Comparison of ENCODE assay signal across 8 cellular contexts in the genomic region with DNA sequence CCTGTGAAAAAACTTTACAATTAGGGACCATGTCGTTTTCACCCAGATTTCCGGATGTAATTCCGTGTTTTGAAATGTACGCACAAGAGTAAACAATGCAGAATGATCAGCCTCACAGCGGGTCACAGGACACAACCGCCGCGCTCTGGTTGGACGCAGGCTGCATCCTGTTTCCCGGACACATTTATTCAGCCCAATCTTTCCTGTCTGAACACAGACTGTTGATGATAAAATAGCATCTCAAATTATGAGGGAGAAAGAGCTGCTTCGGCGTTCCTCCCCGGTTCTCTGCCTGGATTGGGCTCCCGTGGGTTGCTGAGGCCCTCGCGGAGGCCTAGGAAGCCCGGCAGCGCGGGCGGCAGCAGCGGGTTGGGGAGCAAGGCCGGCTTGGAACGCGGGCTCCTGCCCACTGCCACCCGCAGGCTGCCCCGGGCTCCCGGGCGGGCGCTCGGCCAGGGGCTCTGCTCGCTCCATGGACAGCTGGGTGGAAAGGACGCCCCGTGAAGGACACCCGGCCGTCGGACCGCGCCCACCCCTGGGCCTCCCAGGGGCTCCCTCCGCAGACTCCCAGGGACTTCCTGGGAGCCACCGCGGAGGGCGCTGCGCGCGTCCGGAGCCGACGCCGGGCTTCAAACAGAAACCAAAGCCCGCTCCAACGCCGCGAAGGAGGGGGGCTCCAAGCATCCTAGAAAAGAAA.
DNase-seq lines count a peak whose midpoint lies in the region; ATAC-seq, FAIRE-seq and TF ChIP-seq lines count a peak whose summit lies in the region.

No MANE protein-coding gene starts in this region.

- no peaks in the 10 kb centered on the region for H3K4me1 ChIP-seq in kidney (ENCODE audit: control insufficient read depth in 1 of 2, insufficient read depth in 1 of 2, low read depth in 1 of 2, low read length in 2 of 2)

- H3K36me3 ChIP-seq in kidney (ENCODE audit: control insufficient read depth in 1 of 2, insufficient read depth in 2 of 2, low read length in 2 of 2) = no peaks in the 10 kb centered on the region

- H3K27ac ChIP-seq in coronary artery = peak overlapping the region; percentile 77 to 92
- H3K27ac ChIP-seq in kidney (ENCODE audit: low read depth in 2 of 2, low read length in 2 of 2) = peak overlapping the region; percentile 93 to 94
- H3K27ac ChIP-seq in skin epidermis = peak overlapping the region; percentile 63 to 97 (median 87)

- peak; percentile 15 for FAIRE-seq in kidney (lab: Jason Lieb, UNC)

- DNase-seq in EH (ENCODE audit: low read depth) (peak; percentile 77), HK-2 (ENCODE audit: unreplicated experiment) (peak; percentile 87), OCI-M1 (lab: John Stamatoyannopoulos, UW) (peak; percentile 84), coronary artery (ENCODE audit: low spot score) (peak; percentile 82), kidney (peak; percentile 85)
- DNase-seq in stimulated activated naive CD4-positive, alpha-beta T cell (lab: John Stamatoyannopoulos, UW) = no peak

- intact Hi-C loops in kidney (cut with DNase I) = no loop called here

- no peaks in the 10 kb centered on the region for H3K9me3 ChIP-seq in kidney (ENCODE audit: control insufficient read depth in 1 of 2, low read length in 2 of 2)

- H3K9ac ChIP-seq in kidney (ENCODE audit: low read length in 2 of 2) = peak overlapping the region; percentile 52 to 78

- ATAC-seq in GM21390 (IDR thresholded peaks at IDR 0.05; ENCODE audit: unreplicated experiment) = peak; percentile 86

- H3K4me3 ChIP-seq in coronary artery = peak overlapping the region; percentile 84
- H3K4me3 ChIP-seq in kidney (ENCODE audit: low read length in 2 of 2) = peak overlapping the region; percentile 61 to 77
- H3K4me3 ChIP-seq in skin epidermis = peak overlapping the region; percentile 39 to 69 (median 50)

- peak; percentile 24 for TF ChIP-seq CTCF in coronary artery (IDR thresholded peaks at IDR 0.05)
- TF ChIP-seq CTCF in kidney (IDR thresholded peaks at IDR 0.05; ENCODE audit: borderline replicate concordance, extremely low read depth, insufficient read depth) = peak; percentile 18

Comparison
In these comparisons a context has a peak if more than half of its experiments do, and no peak if none do; other contexts are left out.
1. DNase-seq: peak in EH (single experiment), HK-2 (single experiment), OCI-M1 (single experiment), coronary artery (single experiment) and kidney (single experiment); none in stimulated activated naive CD4-positive, alpha-beta T cell (0 of 6).
2. Peak in every context shown above with its lines, with median percentiles within 50 percentile points of each other: H3K27ac ChIP-seq and H3K4me3 ChIP-seq.